Comparison of ENCODE assay signal across 29 cellular contexts in the genomic region with DNA sequence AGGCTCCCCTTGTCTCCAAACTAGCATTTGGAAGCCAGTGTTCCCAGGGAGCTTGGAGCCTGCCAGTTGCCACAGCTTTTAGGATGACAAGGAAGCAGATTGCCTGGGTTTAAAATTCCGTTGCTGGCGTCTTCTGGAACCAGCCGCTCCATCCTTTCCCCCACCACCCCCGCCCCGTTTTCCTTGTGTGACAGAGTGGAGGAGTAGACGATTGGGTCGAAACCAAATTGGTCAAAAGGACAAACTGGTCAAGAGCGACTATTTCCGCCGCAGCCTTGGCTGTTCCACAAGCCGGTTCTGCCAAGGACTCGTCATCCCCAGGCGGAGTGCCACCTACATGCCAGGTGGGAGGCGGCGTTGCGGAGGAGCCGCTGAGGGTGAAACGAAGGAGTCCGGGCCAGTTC.
A peak's percentile ranks its signal among the peaks of the same experiment; 100 is the strongest.
DNase-seq lines count a peak whose midpoint lies in the region; ATAC-seq and TF ChIP-seq lines count a peak whose summit lies in the region.
"Had no signal": no experiment of that assay in that cellular context is flagged by ENCODE, and none has a peak within 500 bp of the region (broad histone marks: within the 10 kb centered on the region; RNA-seq: fewer than 3 reads in every experiment).

No MANE protein-coding gene starts in this region.

- no peak overlapping the region for H3K4me3 Mint-ChIP-seq in MCF 10A (ENCODE audit: unreplicated experiment)
- H3K4me3 Mint-ChIP-seq in natural killer cell treated with Interleukin-12 subunit alpha and Interleukin-12 subunit beta and Interleukin-15 and Interleukin-18, amount 100 ng/mL, for 72 hours: no peak overlapping the region
- H3K4me3 Mint-ChIP-seq: activated naive CD8-positive, alpha-beta T cell treated with anti-CD3 and anti-CD28 coated beads, Interleukin-2, amount 50 U/mL, for 24 hours; CD4-positive, alpha-beta T cell; stimulated activated naive CD8-positive, alpha-beta T cell treated with anti-CD3 and anti-CD28 coated beads, Interleukin-15, Interleukin-2, amounts not matched to agents 100 ng/mL and 50 ng/mL, for 24 hours had no signal

- TF ChIP-seq POLR2A in breast epithelium (IDR thresholded peaks at IDR 0.05): no peak
- TF ChIP-seq POLR2A in gastrocnemius medialis (IDR thresholded peaks at IDR 0.05): no peak

- no peaks in the 10 kb centered on the region for H3K36me3 ChIP-seq in breast epithelium
- H3K36me3 ChIP-seq in mammary epithelial cell (ENCODE audit: insufficient read depth, low read length): no peaks in the 10 kb centered on the region
- H3K36me3 ChIP-seq in gastrocnemius medialis: no peaks in the 10 kb centered on the region
- H3K36me3 ChIP-seq: brain microvascular endothelial cell, tibial artery, WERI-Rb-1 had no signal

- no peaks in the 10 kb centered on the region for H3K9me3 ChIP-seq in breast epithelium
- no peaks in the 10 kb centered on the region for H3K9me3 ChIP-seq in mammary epithelial cell (replicated peaks; ENCODE audit: insufficient read depth, low read length)
- no peaks in the 10 kb centered on the region for H3K9me3 ChIP-seq in gastrocnemius medialis
- H3K9me3 ChIP-seq: tibial artery had no signal

- dilution Hi-C loops in mammary epithelial cell (cut with HindIII; ENCODE audit: low sequenced_read_pairs): loop anchor here (5.0 kb wide), 1 partner anchor 76 kb away; no protein-coding TSS in a partner anchor

- intact Hi-C loops in breast epithelium (cut with DNase I; ENCODE audit: low total_unique reads): no loop called here
- intact Hi-C loops in MCF 10A (cut with micrococcal nuclease): no loop called here
- intact Hi-C loops in mammary epithelial cell (cut with micrococcal nuclease): no loop called here
- intact Hi-C loops in gastrocnemius medialis (cut with DNase I; ENCODE audit: low total_unique reads): no loop called here

- H3K9ac ChIP-seq in mammary epithelial cell (ENCODE audit: insufficient read depth, low read length): no peak overlapping the region

- POLR2A ChIA-PET in MCF 10A (lab: Yijun Ruan, JAX): no interaction called here

- no peaks in the 10 kb centered on the region for H3K4me1 Mint-ChIP-seq in MCF 10A (ENCODE audit: insufficient read depth, unreplicated experiment)
- H3K4me1 Mint-ChIP-seq in natural killer cell treated with Interleukin-12 subunit alpha and Interleukin-12 subunit beta and Interleukin-15 and Interleukin-18, amount 100 ng/mL, for 72 hours (ENCODE audit: low read depth in 2 of 2): no peaks in the 10 kb centered on the region
- H3K4me1 Mint-ChIP-seq: activated naive CD8-positive, alpha-beta T cell treated with anti-CD3 and anti-CD28 coated beads, Interleukin-2, amount 50 U/mL, for 24 hours had no signal

- peak overlapping the region; percentile 20 for H2AFZ ChIP-seq in mammary epithelial cell (ENCODE audit: low read depth, low read length)

- ATAC-seq in gastrocnemius medialis: peak; percentile 93 to 94
- no peak for ATAC-seq in natural killer cell treated with Interleukin-12 subunit alpha and Interleukin-12 subunit beta and Interleukin-15 and Interleukin-18, amount 100 ng/mL, for 72 hours
- ATAC-seq: activated naive CD8-positive, alpha-beta T cell treated with anti-CD3 and anti-CD28 coated beads, Interleukin-2, amount 50 U/mL, for 24 hours; Panc1 had no signal

- no peaks in the 10 kb centered on the region for H3K4me1 ChIP-seq in breast epithelium
- no peaks in the 10 kb centered on the region for H3K4me1 ChIP-seq in mammary epithelial cell (ENCODE audit: insufficient read depth, low read length)
- H3K4me1 ChIP-seq in gastrocnemius medialis: peaks cover 8% of the 10 kb centered on the region in 2 donors
- H3K4me1 ChIP-seq: tibial artery had no signal

- no peaks in the 10 kb centered on the region for H3K79me2 ChIP-seq in mammary epithelial cell (ENCODE audit: insufficient read depth, low read length)

- peak; percentile 62 to 83 for DNase-seq in breast epithelium (ENCODE audit: low spot score in 2 of 2)
- no peak for DNase-seq in MCF 10A (ENCODE audit: unreplicated experiment)
- peak; percentile 15 for DNase-seq in mammary epithelial cell
- DNase-seq in islet precursor cell: peak; percentile 40
- peak; percentile 58 to 79 for DNase-seq in gastrocnemius medialis
- no peak for DNase-seq in NOMO-1 treated with dmso at 0.1 percent for 144 hours (lab: John Stamatoyannopoulos, UW; ENCODE audit: unreplicated experiment)
- no peak for DNase-seq in natural killer cell treated with Interleukin-12 subunit alpha and Interleukin-12 subunit beta and Interleukin-15 and Interleukin-18, amount 100 ng/mL, for 72 hours (ENCODE audit: low spot score)
- no peak for DNase-seq in DMS 273 (lab: John Stamatoyannopoulos, UW; ENCODE audit: unreplicated experiment)
- DNase-seq: activated CD4-positive, alpha-beta T cell treated with anti-CD3 and anti-CD28 coated beads for 48 hours; activated CD8-positive, alpha-beta memory T cell treated with anti-CD3 and anti-CD28 coated beads for 24 hours; activated effector memory CD4-positive, alpha-beta T cell treated with anti-CD3 and anti-CD28 coated beads, Interleukin-2, amount 50 U/mL, for 16 hours; activated naive CD8-positive, alpha-beta T cell treated with anti-CD3 and anti-CD28 coated beads, Interleukin-2, amount 50 U/mL, for 24 hours; brain microvascular endothelial cell; CD4-positive, alpha-beta T cell; cortex of kidney; foreskin fibroblast; GOT3; Kasumi-1; kidney; NCI-H524 treated with DMSO at 0.1 percent for 48 hours; SIG-M5; small intestine; SW 1271; T-helper 9 cell; tibial artery; WERI-Rb-1 had no signal

- no peak overlapping the region for H3K4me3 ChIP-seq in breast epithelium
- H3K4me3 ChIP-seq in mammary epithelial cell (replicated peaks in 1 of 3; ENCODE audit: insufficient read depth in 1 of 3, low read depth in 2 of 3, low read length in 3 of 3): no peak overlapping the region
- no peak overlapping the region for H3K4me3 ChIP-seq in gastrocnemius medialis
- H3K4me3 ChIP-seq: lung, tibial artery had no signal

- H3K27ac ChIP-seq in breast epithelium (no peak overlapping the region), mammary epithelial cell (ENCODE audit: insufficient read depth, low read depth, low read length) (no peak overlapping the region), gastrocnemius medialis (peak overlapping the region; percentile 42 to 66 (median 50))
- H3K27ac ChIP-seq: brain microvascular endothelial cell, tibial artery, WERI-Rb-1 had no signal

- no peaks in the 10 kb centered on the region for H3K9me3 Mint-ChIP-seq in MCF 10A (ENCODE audit: unreplicated experiment)
- H3K9me3 Mint-ChIP-seq in natural killer cell treated with Interleukin-12 subunit alpha and Interleukin-12 subunit beta and Interleukin-15 and Interleukin-18, amount 100 ng/mL, for 72 hours: no peaks in the 10 kb centered on the region
- H3K9me3 Mint-ChIP-seq: activated naive CD8-positive, alpha-beta T cell treated with anti-CD3 and anti-CD28 coated beads, Interleukin-2, amount 50 U/mL, for 24 hours; CD4-positive, alpha-beta T cell; stimulated activated naive CD8-positive, alpha-beta T cell treated with anti-CD3 and anti-CD28 coated beads, Interleukin-15, Interleukin-2, amounts not matched to agents 100 ng/mL and 50 ng/mL, for 24 hours had no signal

- 21% methylated on average over 14 of the region's 19 CpGs for WGBS in mammary epithelial cell (ENCODE audit: low coverage, missing lambda C conversion rate)

- H3K4me2 ChIP-seq in mammary epithelial cell (ENCODE audit: insufficient read depth, low read depth, low read length): no peak overlapping the region

- no TSS peak for BruUV-seq in MCF 10A (replicated peaks; lab: Mats Ljungman, UMichigan)
- no TSS peak for BruUV-seq in mammary epithelial cell (replicated peaks; lab: Mats Ljungman, UMichigan)

- no peak overlapping the region for H3K27ac Mint-ChIP-seq in MCF 10A (ENCODE audit: low read depth, unreplicated experiment)
- H3K27ac Mint-ChIP-seq in natural killer cell treated with Interleukin-12 subunit alpha and Interleukin-12 subunit beta and Interleukin-15 and Interleukin-18, amount 100 ng/mL, for 72 hours: no peak overlapping the region
- H3K27ac Mint-ChIP-seq: activated naive CD8-positive, alpha-beta T cell treated with anti-CD3 and anti-CD28 coated beads, Interleukin-2, amount 50 U/mL, for 24 hours; CD4-positive, alpha-beta T cell; stimulated activated naive CD8-positive, alpha-beta T cell treated with anti-CD3 and anti-CD28 coated beads, Interleukin-15, Interleukin-2, amounts not matched to agents 100 ng/mL and 50 ng/mL, for 24 hours had no signal

- CTCF ChIA-PET in MCF 10A (lab: Yijun Ruan, JAX) (no interaction called here), mammary epithelial cell (lab: Charles Lee; ENCODE audit: low non-redundant PET) (no interaction called here)

- H3K36me3 Mint-ChIP-seq in MCF 10A (ENCODE audit: insufficient read depth, unreplicated experiment): peaks cover 6% of the 10 kb centered on the region
- no peaks in the 10 kb centered on the region for H3K36me3 Mint-ChIP-seq in natural killer cell treated with Interleukin-12 subunit alpha and Interleukin-12 subunit beta and Interleukin-15 and Interleukin-18, amount 100 ng/mL, for 72 hours

- in situ Hi-C loops in mammary epithelial cell (cut with MboI; ENCODE audit: low sequenced_read_pairs in 2 of 2): no loop called here
- in situ Hi-C loops in gastrocnemius medialis (cut with MboI; ENCODE audit: low sequenced_read_pairs in 4 of 4): loop anchor here in 3 of 4 donors (25.0 kb wide), 2 partner anchors 316 to 341 kb away; no protein-coding TSS in a partner anchor

- TF ChIP-seq CTCF in breast epithelium (IDR thresholded peaks at IDR 0.05) (no peak), MCF 10A (IDR thresholded peaks at IDR 0.05; ENCODE audit: unreplicated experiment) (no peak), mammary epithelial cell (conservative IDR thresholded peaks at IDR 0.05 in 1 of 2, IDR thresholded peaks at IDR 0.05 in 1 of 2; ENCODE audit: extremely low read depth in 1 of 2, insufficient read depth in 1 of 2, low read depth in 1 of 2, low read length in 2 of 2) (no peak), gastrocnemius medialis (IDR thresholded peaks at IDR 0.05 in 4 of 5, conservative IDR thresholded peaks at IDR 0.05 in 1 of 5) (no peak)

- peaks cover 8% of the 10 kb centered on the region for H3K27me3 Mint-ChIP-seq in MCF 10A (ENCODE audit: insufficient read depth, unreplicated experiment)
- peaks cover 2 to 8% of the 10 kb centered on the region in 2 donors for H3K27me3 Mint-ChIP-seq in natural killer cell treated with Interleukin-12 subunit alpha and Interleukin-12 subunit beta and Interleukin-15 and Interleukin-18, amount 100 ng/mL, for 72 hours
- H3K27me3 Mint-ChIP-seq: activated naive CD8-positive, alpha-beta T cell treated with anti-CD3 and anti-CD28 coated beads, Interleukin-2, amount 50 U/mL, for 24 hours; CD4-positive, alpha-beta T cell; stimulated activated naive CD8-positive, alpha-beta T cell treated with anti-CD3 and anti-CD28 coated beads, Interleukin-15, Interleukin-2, amounts not matched to agents 100 ng/mL and 50 ng/mL, for 24 hours had no signal

- no peaks in the 10 kb centered on the region for H4K20me1 ChIP-seq in mammary epithelial cell (ENCODE audit: insufficient read depth, low read length)

- H3K27me3 ChIP-seq in breast epithelium (no peaks in the 10 kb centered on the region), mammary epithelial cell (ENCODE audit: insufficient read depth, low read length) (no peaks in the 10 kb centered on the region), gastrocnemius medialis (no peaks in the 10 kb centered on the region)

Comparison
In these comparisons a context has a peak if more than half of its experiments do, and no peak if none do; other contexts are left out.
1. DNase-seq: peak in breast epithelium (2 of 2), mammary epithelial cell (single experiment), islet precursor cell (single experiment) and gastrocnemius medialis (2 of 2); none in MCF 10A (single experiment), NOMO-1 treated with dmso at 0.1 percent for 144 hours (single experiment), natural killer cell treated with Interleukin-12 subunit alpha and Interleukin-12 subunit beta and Interleukin-15 and Interleukin-18, amount 100 ng/mL, for 72 hours (single experiment) and DMS 273 (single experiment).
2. H3K27ac ChIP-seq: peak in gastrocnemius medialis (4 of 4); none in breast epithelium (0 of 2) and mammary epithelial cell (single experiment).
3. ATAC-seq: peak in gastrocnemius medialis (2 of 2); none in natural killer cell treated with Interleukin-12 subunit alpha and Interleukin-12 subunit beta and Interleukin-15 and Interleukin-18, amount 100 ng/mL, for 72 hours (0 of 2).
4. in situ Hi-C loops: an anchor here in gastrocnemius medialis (25.0 kb wide); none called in mammary epithelial cell.